In the genomic region with DNA sequence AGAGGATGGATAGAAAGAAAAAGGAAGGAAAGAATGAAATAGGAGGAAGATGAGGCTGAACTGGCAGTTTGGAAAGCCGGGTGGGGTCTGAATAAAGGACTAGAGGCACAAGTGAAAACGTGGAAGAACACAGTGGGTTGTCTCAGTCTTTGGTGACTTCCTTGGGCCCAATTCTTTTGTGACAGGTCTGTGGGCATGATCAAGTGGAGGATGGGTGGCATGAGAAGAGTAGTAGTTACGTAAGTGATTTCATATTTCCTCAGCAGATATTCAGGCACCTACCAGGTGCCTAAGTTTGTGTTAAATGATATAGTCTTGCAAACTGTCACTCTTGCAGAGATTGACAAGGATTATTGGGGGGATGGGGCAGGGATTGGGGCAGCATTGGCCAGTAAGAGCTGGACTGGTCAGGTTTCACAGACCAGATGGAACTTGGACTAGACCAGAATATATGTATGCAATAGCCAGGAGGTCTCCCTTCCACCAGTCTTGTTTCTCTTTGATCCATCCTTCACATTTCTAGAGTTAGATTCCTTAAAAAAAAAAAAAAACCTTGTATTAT, we compare ENCODE assay signal across 10 cellular contexts. TPM values are rescaled to one million over a fixed set of nuclear protein-coding genes. Genes with fewer than 3 reads are reported as not detected.
DNase-seq lines count a peak whose midpoint lies in the region; ATAC-seq and TF ChIP-seq lines count a peak whose summit lies in the region.
"Had no signal": no experiment of that assay in that cellular context is flagged by ENCODE, and none has a peak within 500 bp of the region (broad histone marks: within the 10 kb centered on the region; RNA-seq: fewer than 3 reads in every experiment).

No MANE protein-coding gene starts in this region.

- ATAC-seq in SK-N-SH treated with all-trans-retinoic acid at 6 μM for 48 hours: no peak

- peaks cover 3% of the 10 kb centered on the region for H3K27me3 Mint-ChIP-seq in activated naive CD8-positive, alpha-beta T cell treated with anti-CD3 and anti-CD28 coated beads for 36 hours
- H3K27me3 Mint-ChIP-seq in neural crest cell (ENCODE audit: low read depth): no peaks in the 10 kb centered on the region

- H3K4me1 Mint-ChIP-seq in activated naive CD8-positive, alpha-beta T cell treated with anti-CD3 and anti-CD28 coated beads for 36 hours: peaks cover 64% of the 10 kb centered on the region
- peaks cover 65% of the 10 kb centered on the region for H3K4me1 Mint-ChIP-seq in neural crest cell

- POLR2A ChIA-PET in SK-N-SH (lab: Yijun Ruan, JAX): no interaction called here

- intact Hi-C loops in vagina (cut with DNase I): no loop called here

- peaks cover 3 to 15% of the 10 kb centered on the region in 2 experiments for H3K36me3 ChIP-seq in SK-N-SH (replicated peaks in 1 of 2; ENCODE audit: control insufficient read depth in 1 of 2, insufficient read depth in 2 of 2, low read length in 1 of 2)
- H3K36me3 ChIP-seq in KMS-11 (ENCODE audit: insufficient read depth): no peaks in the 10 kb centered on the region
- no peaks in the 10 kb centered on the region for H3K36me3 ChIP-seq in vagina
- H3K36me3 ChIP-seq: neutrophil had no signal

- H3K27ac ChIP-seq in SK-N-SH (ENCODE audit: low read depth in 2 of 2, low read length in 1 of 2) (no peak overlapping the region), KMS-11 (no peak overlapping the region), vagina (no peak overlapping the region)
- H3K27ac ChIP-seq: neutrophil had no signal

- H3K4me3 ChIP-seq in SK-N-SH (ENCODE audit: low read depth in 2 of 2, low read length in 1 of 2): no peak overlapping the region
- no peak overlapping the region for H3K4me3 ChIP-seq in KMS-11 (IDR thresholded peaks at IDR 0.05; ENCODE audit: insufficient read depth, low read depth, low read length)
- no peak overlapping the region for H3K4me3 ChIP-seq in vagina

- H3K79me2 ChIP-seq in SK-N-SH (ENCODE audit: insufficient read depth): peaks cover 98% of the 10 kb centered on the region
- H3K79me2 ChIP-seq in KMS-11 (ENCODE audit: insufficient read depth, low read depth): peaks cover 83% of the 10 kb centered on the region

- 91% methylated on average over 3 of the region's 3 CpGs for WGBS in SK-N-SH (ENCODE audit: low lambda C conversion rate)

- DNase-seq in SK-N-SH (no peak), neural crest cell (ENCODE audit: low read depth, low spot score) (no peak), vagina (ENCODE audit: extremely low spot score in 2 of 2) (no peak), dermis blood vessel endothelial cell (no peak)
- DNase-seq in activated naive CD8-positive, alpha-beta T cell treated with anti-CD3 and anti-CD28 coated beads for 36 hours: no peak
- DNase-seq in effector CD8-positive, alpha-beta T cell (lab: John Stamatoyannopoulos, UW): no peak
- DNase-seq: NCI-H2029 had no signal

- H3K9me3 ChIP-seq in SK-N-SH (no peaks in the 10 kb centered on the region), vagina (no peaks in the 10 kb centered on the region)
- H3K9me3 ChIP-seq: neutrophil had no signal

- no peak for TF ChIP-seq RAD21 in SK-N-SH (IDR thresholded peaks at IDR 0.05; ENCODE audit: low read length)

- H3K4me1 ChIP-seq in SK-N-SH (ENCODE audit: control insufficient read depth in 1 of 2, insufficient read depth in 2 of 2, low read depth in 1 of 2, low read length in 1 of 2): peaks cover 11 to 17% of the 10 kb centered on the region in 2 experiments; a peak in 2 of 4 replicates
- peaks cover 33% of the 10 kb centered on the region for H3K4me1 ChIP-seq in KMS-11 (ENCODE audit: low read depth, poor library complexity, severe bottlenecking)
- H3K4me1 ChIP-seq in vagina: peaks cover 59% of the 10 kb centered on the region

- H3K27me3 ChIP-seq in SK-N-SH (ENCODE audit: insufficient read depth): no peaks in the 10 kb centered on the region
- H3K27me3 ChIP-seq in KMS-11 (ENCODE audit: insufficient read depth, low read depth): no peaks in the 10 kb centered on the region
- H3K27me3 ChIP-seq in vagina: no peaks in the 10 kb centered on the region
- H3K27me3 ChIP-seq: neutrophil had no signal

- TF ChIP-seq EP300 in SK-N-SH (IDR thresholded peaks at IDR 0.05; ENCODE audit: borderline replicate concordance in 1 of 2, low read depth in 1 of 2, low read length in 1 of 2): no peak

- no peak for TF ChIP-seq CTCF in SK-N-SH (IDR thresholded peaks at IDR 0.05)
- no peak for TF ChIP-seq CTCF in KMS-11 (conservative IDR thresholded peaks at IDR 0.05; ENCODE audit: low read depth, low read length)
- no peak for TF ChIP-seq CTCF in neural crest cell (conservative IDR thresholded peaks at IDR 0.05)
- TF ChIP-seq CTCF in vagina (IDR thresholded peaks at IDR 0.05): no peak

- no peaks in the 10 kb centered on the region for H3K9me3 Mint-ChIP-seq in activated naive CD8-positive, alpha-beta T cell treated with anti-CD3 and anti-CD28 coated beads for 36 hours
- H3K9me3 Mint-ChIP-seq in neural crest cell: no peaks in the 10 kb centered on the region

- H3K4me3 Mint-ChIP-seq in activated naive CD8-positive, alpha-beta T cell treated with anti-CD3 and anti-CD28 coated beads for 36 hours: peak overlapping the region; percentile 93
- H3K4me3 Mint-ChIP-seq in neural crest cell: peak overlapping the region; percentile 93

- CTCF ChIA-PET in SK-N-SH (lab: Yijun Ruan, JAX): no interaction called here

- H3K9me2 ChIP-seq in SK-N-SH: no peaks in the 10 kb centered on the region

- peaks cover 9% of the 10 kb centered on the region for H3F3A ChIP-seq in SK-N-SH (replicated peaks; ENCODE audit: insufficient read depth)

- H3K4me2 ChIP-seq in SK-N-SH: peak overlapping the region; percentile 95; the same call in 1 of the 2 replicates
- H3K4me2 ChIP-seq in KMS-11: peak overlapping the region; percentile 96

- TF ChIP-seq POLR2A in vagina (IDR thresholded peaks at IDR 0.05): no peak

- H3K9ac ChIP-seq in SK-N-SH (no peak overlapping the region), KMS-11 (no peak overlapping the region)

- H3K27ac Mint-ChIP-seq in activated naive CD8-positive, alpha-beta T cell treated with anti-CD3 and anti-CD28 coated beads for 36 hours: peak overlapping the region; percentile 83
- no peak overlapping the region for H3K27ac Mint-ChIP-seq in neural crest cell (ENCODE audit: unreplicated experiment)

- peaks cover 44% of the 10 kb centered on the region for H3K36me3 Mint-ChIP-seq in activated naive CD8-positive, alpha-beta T cell treated with anti-CD3 and anti-CD28 coated beads for 36 hours
- H3K36me3 Mint-ChIP-seq in neural crest cell (ENCODE audit: low read depth): peaks cover 6% of the 10 kb centered on the region

- peaks cover 23% of the 10 kb centered on the region for H4K20me1 ChIP-seq in SK-N-SH (ENCODE audit: insufficient read depth)
- peaks cover 14% of the 10 kb centered on the region; the same call in 1 of the 2 replicates for H4K20me1 ChIP-seq in KMS-11 (ENCODE audit: insufficient read depth)

- H2AFZ ChIP-seq in SK-N-SH (ENCODE audit: low read depth): no peak overlapping the region
- no peak overlapping the region for H2AFZ ChIP-seq in KMS-11 (ENCODE audit: low read depth)

TF ChIP-seq in SK-N-SH, 30 proteins besides CTCF, POLR2A, EP300 and RAD21:
- TF ChIP-seq TCF12 (IDR thresholded peaks at IDR 0.05) (no peak), TAF1 (IDR thresholded peaks at IDR 0.05; ENCODE audit: borderline replicate concordance, low read depth, low read length) (no peak), GATA2 (CRISPR knock-in tag; IDR thresholded peaks at IDR 0.05) (no peak), JUND (IDR thresholded peaks at IDR 0.05) (no peak), RFX5 (IDR thresholded peaks at IDR 0.05; ENCODE audit: low read length) (no peak), SMC3 (IDR thresholded peaks at IDR 0.05; ENCODE audit: low read depth, low read length) (no peak), CHD2 (IDR thresholded peaks at IDR 0.05; ENCODE audit: low read length, partially characterized antibody) (no peak)
- TF ChIP-seq, protein P1, sequence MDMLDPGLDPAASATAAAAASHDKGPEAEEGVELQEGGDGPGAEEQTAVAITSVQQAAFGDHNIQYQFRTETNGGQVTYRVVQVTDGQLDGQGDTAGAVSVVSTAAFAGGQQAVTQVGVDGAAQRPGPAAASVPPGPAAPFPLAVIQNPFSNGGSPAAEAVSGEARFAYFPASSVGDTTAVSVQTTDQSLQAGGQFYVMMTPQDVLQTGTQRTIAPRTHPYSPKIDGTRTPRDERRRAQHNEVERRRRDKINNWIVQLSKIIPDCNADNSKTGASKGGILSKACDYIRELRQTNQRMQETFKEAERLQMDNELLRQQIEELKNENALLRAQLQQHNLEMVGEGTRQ (IDR thresholded peaks at IDR 0.05; ENCODE audit: borderline replicate concordance, low read depth, low read length): no peak

TF ChIP-seq in SK-N-SH treated with all-trans-retinoic acid at 6 μM for 48 hours, 23 proteins besides CTCF, POLR2A, EP300 and RAD21 (continues in another document):
- TF ChIP-seq ZFP3 (CRISPR knock-in tag; IDR thresholded peaks at IDR 0.05) (no peak), ZNF8 (CRISPR knock-in tag; IDR thresholded peaks at IDR 0.05) (no peak), ESRRG (CRISPR knock-in tag; IDR thresholded peaks at IDR 0.05) (no peak)
- TF ChIP-seq, protein P2, sequence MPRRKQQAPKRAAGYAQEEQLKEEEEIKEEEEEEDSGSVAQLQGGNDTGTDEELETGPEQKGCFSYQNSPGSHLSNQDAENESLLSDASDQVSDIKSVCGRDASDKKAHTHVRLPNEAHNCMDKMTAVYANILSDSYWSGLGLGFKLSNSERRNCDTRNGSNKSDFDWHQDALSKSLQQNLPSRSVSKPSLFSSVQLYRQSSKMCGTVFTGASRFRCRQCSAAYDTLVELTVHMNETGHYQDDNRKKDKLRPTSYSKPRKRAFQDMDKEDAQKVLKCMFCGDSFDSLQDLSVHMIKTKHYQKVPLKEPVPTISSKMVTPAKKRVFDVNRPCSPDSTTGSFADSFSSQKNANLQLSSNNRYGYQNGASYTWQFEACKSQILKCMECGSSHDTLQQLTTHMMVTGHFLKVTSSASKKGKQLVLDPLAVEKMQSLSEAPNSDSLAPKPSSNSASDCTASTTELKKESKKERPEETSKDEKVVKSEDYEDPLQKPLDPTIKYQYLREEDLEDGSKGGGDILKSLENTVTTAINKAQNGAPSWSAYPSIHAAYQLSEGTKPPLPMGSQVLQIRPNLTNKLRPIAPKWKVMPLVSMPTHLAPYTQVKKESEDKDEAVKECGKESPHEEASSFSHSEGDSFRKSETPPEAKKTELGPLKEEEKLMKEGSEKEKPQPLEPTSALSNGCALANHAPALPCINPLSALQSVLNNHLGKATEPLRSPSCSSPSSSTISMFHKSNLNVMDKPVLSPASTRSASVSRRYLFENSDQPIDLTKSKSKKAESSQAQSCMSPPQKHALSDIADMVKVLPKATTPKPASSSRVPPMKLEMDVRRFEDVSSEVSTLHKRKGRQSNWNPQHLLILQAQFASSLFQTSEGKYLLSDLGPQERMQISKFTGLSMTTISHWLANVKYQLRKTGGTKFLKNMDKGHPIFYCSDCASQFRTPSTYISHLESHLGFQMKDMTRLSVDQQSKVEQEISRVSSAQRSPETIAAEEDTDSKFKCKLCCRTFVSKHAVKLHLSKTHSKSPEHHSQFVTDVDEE (CRISPR knock-in tag; IDR thresholded peaks at IDR 0.05): no peak

RNA-seq across cellular contexts. Expression of a gene that starts 2.7 kb away (rescaled TPM):
- polyA plus RNA-seq in SK-N-SH (2012; rRNA removed): 8.3 and 9.9 TPM in 2 replicates
- 10.9 and 12.6 TPM in 2 replicates for polyA plus RNA-seq in SK-N-SH (2012; cell fraction: cytosol; rRNA removed)
- 10.8 and 24.5 TPM in 2 replicates for polyA plus RNA-seq in SK-N-SH (2012; cell fraction: nucleus; rRNA removed)
- 10 to 100 TPM; 78.4 to 84.0 TPM for total RNA-seq in activated naive CD8-positive, alpha-beta T cell treated with anti-CD3 and anti-CD28 coated beads for 36 hours
- 62.7 and 65.9 TPM in 2 replicates for total RNA-seq in neural crest cell
- total RNA-seq in vagina: 40.0 TPM
- total RNA-seq in dermis blood vessel endothelial cell: 61.1 and 75.2 TPM in 2 replicates
